ENCODE assay signal across 1 cellular context in genomic region chr9:5264219-5264595, GRCh38.
TF ChIP-seq lines count a peak whose summit lies in the region.

No MANE protein-coding gene starts in this region.

TF ChIP-seq in GM12878, 131 proteins besides CTCF, POLR2A, EP300 and RAD21 (continued from another document):
- no peak for TF ChIP-seq E2F8 (IDR thresholded peaks at IDR 0.05; ENCODE audit: low read depth, partially characterized antibody)
- TF ChIP-seq MYC (IDR thresholded peaks at IDR 0.05; ENCODE audit: insufficient read depth, insufficient read length, insufficient replicate concordance, low read length, severe bottlenecking), result no peak
- TF ChIP-seq TARDBP (IDR thresholded peaks at IDR 0.05; ENCODE audit: borderline replicate concordance), result no peak
- no peak for TF ChIP-seq CBX3 (IDR thresholded peaks at IDR 0.05; ENCODE audit: borderline replicate concordance, low read depth)
- TF ChIP-seq TCF3 (IDR thresholded peaks at IDR 0.05; ENCODE audit: borderline replicate concordance, insufficient read depth, low read depth, low read length), result no peak
- TF ChIP-seq YY1 (IDR thresholded peaks at IDR 0.05; ENCODE audit: low read depth, low read length), result no peak
